Comparison of ENCODE assay signal across 1 cellular context in genomic region chr3:196739671-196740475, GRCh38.
A peak's percentile ranks its signal among the peaks of the same experiment; 100 is the strongest.
TF ChIP-seq lines count a peak whose summit lies in the region.

PAK2 (plus strand) TSS chr3:196739857; CDS start chr3:196782647, 42,790 bp downstream.

TF ChIP-seq in K562, 482 proteins besides CTCF, POLR2A, EP300 and RAD21 (continued from another document and continues in another):
- TF ChIP-seq, protein P1, sequence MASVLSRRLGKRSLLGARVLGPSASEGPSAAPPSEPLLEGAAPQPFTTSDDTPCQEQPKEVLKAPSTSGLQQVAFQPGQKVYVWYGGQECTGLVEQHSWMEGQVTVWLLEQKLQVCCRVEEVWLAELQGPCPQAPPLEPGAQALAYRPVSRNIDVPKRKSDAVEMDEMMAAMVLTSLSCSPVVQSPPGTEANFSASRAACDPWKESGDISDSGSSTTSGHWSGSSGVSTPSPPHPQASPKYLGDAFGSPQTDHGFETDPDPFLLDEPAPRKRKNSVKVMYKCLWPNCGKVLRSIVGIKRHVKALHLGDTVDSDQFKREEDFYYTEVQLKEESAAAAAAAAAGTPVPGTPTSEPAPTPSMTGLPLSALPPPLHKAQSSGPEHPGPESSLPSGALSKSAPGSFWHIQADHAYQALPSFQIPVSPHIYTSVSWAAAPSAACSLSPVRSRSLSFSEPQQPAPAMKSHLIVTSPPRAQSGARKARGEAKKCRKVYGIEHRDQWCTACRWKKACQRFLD (CRISPR knock-in tag; IDR thresholded peaks at IDR 0.05), result peak; percentile 76; the same call in 1 of the 2 replicates
- TF ChIP-seq TARDBP (IDR thresholded peaks at IDR 0.05) (0 out of 2 replicates have a peak, but pooled peaks have one; percentile 29), ZNF224 (CRISPR knock-in tag; IDR thresholded peaks at IDR 0.05) (no peak), SREBF2 (CRISPR knock-in tag; IDR thresholded peaks at IDR 0.05) (no peak), PRPF4 (IDR thresholded peaks at IDR 0.05; ENCODE audit: insufficient read depth, low read depth, low read length, poor library complexity, severe bottlenecking) (no peak), FOXJ2 (tag; IDR thresholded peaks at IDR 0.05) (no peak), YY1 (IDR thresholded peaks at IDR 0.05; ENCODE audit: borderline replicate concordance in 1 of 3, control insufficient read depth in 1 of 3, extremely low read depth in 1 of 3, insufficient read depth in 3 of 3, insufficient read length in 1 of 3, insufficient replicate concordance in 2 of 3, low read depth in 1 of 3, low read length in 2 of 3) (peak; percentile 45 to 94 (median 89)), GTF2E2 (tag; IDR thresholded peaks at IDR 0.05) (0 out of 2 replicates have a peak, but pooled peaks have one; percentile 33), ZNF707 (CRISPR knock-in tag; conservative IDR thresholded peaks at IDR 0.05) (no peak), SPI1 (IDR thresholded peaks at IDR 0.05; ENCODE audit: borderline replicate concordance, low read depth, low read length) (peak; percentile 57; the same call in 1 of the 2 replicates), KAT7 (CRISPR knock-in tag; IDR thresholded peaks at IDR 0.05; ENCODE audit: borderline replicate concordance) (peak; percentile 65; the same call in 1 of the 2 replicates), TCFL5 (CRISPR knock-in tag; conservative IDR thresholded peaks at IDR 0.05) (no peak), TAF1 (IDR thresholded peaks at IDR 0.05; ENCODE audit: control insufficient read depth, extremely low read depth, insufficient read depth, low read length, severe bottlenecking) (peak; percentile 90), ZNF197 (CRISPR knock-in tag; IDR thresholded peaks at IDR 0.05; ENCODE audit: low read depth) (no peak), PCBP1 (IDR thresholded peaks at IDR 0.05; ENCODE audit: low read depth, low read length, poor library complexity, severe bottlenecking) (peak; percentile 93), ZNF232 (CRISPR knock-in tag; IDR thresholded peaks at IDR 0.05) (peak; percentile 35; the same call in 1 of the 2 replicates), CREM (IDR thresholded peaks at IDR 0.05; ENCODE audit: low read depth) (peak; percentile 72), TEAD4 (IDR thresholded peaks at IDR 0.05; ENCODE audit: low read length) (no peak), TEAD4 (CRISPR knock-in tag; IDR thresholded peaks at IDR 0.05; ENCODE audit: borderline replicate concordance) (no peak), ZNF134 (CRISPR knock-in tag; conservative IDR thresholded peaks at IDR 0.05) (no peak), VEZF1 (CRISPR knock-in tag; IDR thresholded peaks at IDR 0.05) (peak; percentile 96), CSDE1 (IDR thresholded peaks at IDR 0.05) (no peak), SP1 (CRISPR knock-in tag; IDR thresholded peaks at IDR 0.05) (peak; percentile 77; the same call in 1 of the 2 replicates), TFAP4 (CRISPR knock-in tag; IDR thresholded peaks at IDR 0.05; ENCODE audit: borderline replicate concordance) (peak; percentile 52; the same call in 1 of the 2 replicates), JUN (IDR thresholded peaks at IDR 0.05; ENCODE audit: borderline replicate concordance, low read depth, low read length) (no peak), JUN (CRISPR knock-in tag; IDR thresholded peaks at IDR 0.05; ENCODE audit: borderline replicate concordance) (no peak), CBX2 (IDR thresholded peaks at IDR 0.05; ENCODE audit: insufficient read depth, low read length, poor library complexity, severe bottlenecking) (no peak), NFE2L1 (tag; IDR thresholded peaks at IDR 0.05; ENCODE audit: borderline replicate concordance, low read depth) (no peak), HNRNPK (IDR thresholded peaks at IDR 0.05; ENCODE audit: low read depth, low read length, poor library complexity, severe bottlenecking) (peak; percentile 77), ZNF766 (CRISPR knock-in tag; conservative IDR thresholded peaks at IDR 0.05) (peak; percentile 45; the same call in 1 of the 2 replicates), TEAD1 (CRISPR knock-in tag; IDR thresholded peaks at IDR 0.05) (no peak), ZNF644 (tag; IDR thresholded peaks at IDR 0.05; ENCODE audit: low read depth) (no peak; the same call in 1 of the 2 replicates), MTA3 (IDR thresholded peaks at IDR 0.05; ENCODE audit: borderline replicate concordance) (0 out of 2 replicates have a peak, but pooled peaks have one; percentile 37), MED1 (CRISPR knock-in tag; IDR thresholded peaks at IDR 0.05; ENCODE audit: borderline replicate concordance) (0 out of 2 replicates have a peak, but pooled peaks have one; percentile 41), EGR1 (conservative IDR thresholded peaks at IDR 0.05) (peak; percentile 36), ZBTB43 (CRISPR knock-in tag; IDR thresholded peaks at IDR 0.05) (0 out of 2 replicates have a peak, but pooled peaks have one; percentile 39), ZBTB1 (CRISPR knock-in tag; IDR thresholded peaks at IDR 0.05; ENCODE audit: borderline replicate concordance, low read depth) (peak; percentile 47; the same call in 1 of the 2 replicates), RBM22 (IDR thresholded peaks at IDR 0.05; ENCODE audit: low read depth, low read length, poor library complexity, severe bottlenecking) (peak; percentile 83), HDAC6 (IDR thresholded peaks at IDR 0.05; ENCODE audit: low read depth, low read length) (no peak), ZNF830 (CRISPR knock-in tag; IDR thresholded peaks at IDR 0.05) (0 out of 2 replicates have a peak, but pooled peaks have one; percentile 45), ZC3H11A (IDR thresholded peaks at IDR 0.05; ENCODE audit: low read depth, low read length) (no peak), KAT2B (IDR thresholded peaks at IDR 0.05; ENCODE audit: low read depth, low read length) (no peak), ZFX (CRISPR knock-in tag; IDR thresholded peaks at IDR 0.05) (peak; percentile 93), CHAMP1 (IDR thresholded peaks at IDR 0.05) (no peak), PML (IDR thresholded peaks at IDR 0.05; ENCODE audit: low read length) (0 out of 2 replicates have a peak, but pooled peaks have one; percentile 17), ZNF143 (CRISPR knock-in tag; IDR thresholded peaks at IDR 0.05) (peak; percentile 87), SAFB (IDR thresholded peaks at IDR 0.05; ENCODE audit: borderline replicate concordance, low read depth, low read length) (no peak)
- TF ChIP-seq, protein P2, sequence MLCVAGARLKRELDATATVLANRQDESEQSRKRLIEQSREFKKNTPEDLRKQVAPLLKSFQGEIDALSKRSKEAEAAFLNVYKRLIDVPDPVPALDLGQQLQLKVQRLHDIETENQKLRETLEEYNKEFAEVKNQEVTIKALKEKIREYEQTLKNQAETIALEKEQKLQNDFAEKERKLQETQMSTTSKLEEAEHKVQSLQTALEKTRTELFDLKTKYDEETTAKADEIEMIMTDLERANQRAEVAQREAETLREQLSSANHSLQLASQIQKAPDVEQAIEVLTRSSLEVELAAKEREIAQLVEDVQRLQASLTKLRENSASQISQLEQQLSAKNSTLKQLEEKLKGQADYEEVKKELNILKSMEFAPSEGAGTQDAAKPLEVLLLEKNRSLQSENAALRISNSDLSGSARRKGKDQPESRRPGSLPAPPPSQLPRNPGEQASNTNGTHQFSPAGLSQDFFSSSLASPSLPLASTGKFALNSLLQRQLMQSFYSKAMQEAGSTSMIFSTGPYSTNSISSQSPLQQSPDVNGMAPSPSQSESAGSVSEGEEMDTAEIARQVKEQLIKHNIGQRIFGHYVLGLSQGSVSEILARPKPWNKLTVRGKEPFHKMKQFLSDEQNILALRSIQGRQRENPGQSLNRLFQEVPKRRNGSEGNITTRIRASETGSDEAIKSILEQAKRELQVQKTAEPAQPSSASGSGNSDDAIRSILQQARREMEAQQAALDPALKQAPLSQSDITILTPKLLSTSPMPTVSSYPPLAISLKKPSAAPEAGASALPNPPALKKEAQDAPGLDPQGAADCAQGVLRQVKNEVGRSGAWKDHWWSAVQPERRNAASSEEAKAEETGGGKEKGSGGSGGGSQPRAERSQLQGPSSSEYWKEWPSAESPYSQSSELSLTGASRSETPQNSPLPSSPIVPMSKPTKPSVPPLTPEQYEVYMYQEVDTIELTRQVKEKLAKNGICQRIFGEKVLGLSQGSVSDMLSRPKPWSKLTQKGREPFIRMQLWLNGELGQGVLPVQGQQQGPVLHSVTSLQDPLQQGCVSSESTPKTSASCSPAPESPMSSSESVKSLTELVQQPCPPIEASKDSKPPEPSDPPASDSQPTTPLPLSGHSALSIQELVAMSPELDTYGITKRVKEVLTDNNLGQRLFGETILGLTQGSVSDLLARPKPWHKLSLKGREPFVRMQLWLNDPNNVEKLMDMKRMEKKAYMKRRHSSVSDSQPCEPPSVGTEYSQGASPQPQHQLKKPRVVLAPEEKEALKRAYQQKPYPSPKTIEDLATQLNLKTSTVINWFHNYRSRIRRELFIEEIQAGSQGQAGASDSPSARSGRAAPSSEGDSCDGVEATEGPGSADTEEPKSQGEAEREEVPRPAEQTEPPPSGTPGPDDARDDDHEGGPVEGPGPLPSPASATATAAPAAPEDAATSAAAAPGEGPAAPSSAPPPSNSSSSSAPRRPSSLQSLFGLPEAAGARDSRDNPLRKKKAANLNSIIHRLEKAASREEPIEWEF (CRISPR knock-in tag; IDR thresholded peaks at IDR 0.05), result no peak
- TF ChIP-seq, protein P3, sequence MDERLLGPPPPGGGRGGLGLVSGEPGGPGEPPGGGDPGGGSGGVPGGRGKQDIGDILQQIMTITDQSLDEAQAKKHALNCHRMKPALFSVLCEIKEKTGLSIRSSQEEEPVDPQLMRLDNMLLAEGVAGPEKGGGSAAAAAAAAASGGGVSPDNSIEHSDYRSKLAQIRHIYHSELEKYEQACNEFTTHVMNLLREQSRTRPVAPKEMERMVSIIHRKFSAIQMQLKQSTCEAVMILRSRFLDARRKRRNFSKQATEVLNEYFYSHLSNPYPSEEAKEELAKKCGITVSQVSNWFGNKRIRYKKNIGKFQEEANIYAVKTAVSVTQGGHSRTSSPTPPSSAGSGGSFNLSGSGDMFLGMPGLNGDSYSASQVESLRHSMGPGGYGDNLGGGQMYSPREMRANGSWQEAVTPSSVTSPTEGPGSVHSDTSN (CRISPR knock-in tag; IDR thresholded peaks at IDR 0.05; ENCODE audit: low read depth), result no peak
- TF ChIP-seq, protein P3 (tag; conservative IDR thresholded peaks at IDR 0.05; ENCODE audit: low read depth), result no peak
- TF ChIP-seq, protein P4, sequence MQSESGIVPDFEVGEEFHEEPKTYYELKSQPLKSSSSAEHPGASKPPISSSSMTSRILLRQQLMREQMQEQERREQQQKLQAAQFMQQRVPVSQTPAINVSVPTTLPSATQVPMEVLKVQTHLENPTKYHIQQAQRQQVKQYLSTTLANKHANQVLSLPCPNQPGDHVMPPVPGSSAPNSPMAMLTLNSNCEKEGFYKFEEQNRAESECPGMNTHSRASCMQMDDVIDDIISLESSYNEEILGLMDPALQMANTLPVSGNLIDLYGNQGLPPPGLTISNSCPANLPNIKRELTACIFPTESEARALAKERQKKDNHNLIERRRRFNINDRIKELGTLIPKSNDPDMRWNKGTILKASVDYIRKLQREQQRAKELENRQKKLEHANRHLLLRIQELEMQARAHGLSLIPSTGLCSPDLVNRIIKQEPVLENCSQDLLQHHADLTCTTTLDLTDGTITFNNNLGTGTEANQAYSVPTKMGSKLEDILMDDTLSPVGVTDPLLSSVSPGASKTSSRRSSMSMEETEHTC (IDR thresholded peaks at IDR 0.05), result 0 out of 2 replicates have a peak, but pooled peaks have one; percentile 12
